8 cellular contexts compared by ENCODE assay signal in genomic region chr19:35742121-35742724, GRCh38. TPM values are rescaled to one million over a fixed set of nuclear protein-coding genes. Genes with fewer than 3 reads are reported as not detected.
A peak's percentile ranks its signal among the peaks of the same experiment; 100 is the strongest.
DNase-seq lines count a peak whose midpoint lies in the region; ATAC-seq and TF ChIP-seq lines count a peak whose summit lies in the region.

Gene IGFLR1 (minus strand): TSS chr19:35742452. CDS start chr19:35741180, 1,272 bp downstream.

- H2AFZ ChIP-seq in OCI-LY7 (ENCODE audit: low read length), result peak within 1 kb of the TSS; percentile 73

- no peaks in the 10 kb centered on the region for H3K9me3 Mint-ChIP-seq in stimulated activated memory B cell treated with anti-CD40 and anti-IgM and Interleukin-4, amounts not matched to agents 10 μg/mL and 1 μg/mL and 100 μg/mL, for 72 hours

- H3K79me2 ChIP-seq in OCI-LY7 (ENCODE audit: insufficient read depth, low read depth, low read length), result peaks cover 11% of the 10 kb centered on the region; the same call in 1 of the 2 replicates

- POLR2A ChIA-PET in OCI-LY7 (lab: Charles Lee), result no interaction called here

- BruUV-seq in OCI-LY7 (replicated peaks; lab: Mats Ljungman, UMichigan), result no TSS peak

- no peak for TF ChIP-seq CTCF in OCI-LY7 (conservative IDR thresholded peaks at IDR 0.05; ENCODE audit: low read length)

- H3K36me3 ChIP-seq in ES-I3 (ENCODE audit: insufficient read depth, low read length), result no peaks in the 10 kb centered on the region
- H3K36me3 ChIP-seq in OCI-LY7 (ENCODE audit: insufficient read depth, low read length), result peaks cover 26% of the 10 kb centered on the region

- H3K9me2 ChIP-seq in OCI-LY7 (ENCODE audit: insufficient read depth, low read length), result no peaks in the 10 kb centered on the region

- H3K9ac ChIP-seq in ES-I3 (ENCODE audit: low read depth, low read length), result peak within 1 kb of the TSS; percentile 79; the same call in 1 of the 2 replicates

- peak within 1 kb of the TSS; percentile 84 for H3K4me2 ChIP-seq in OCI-LY7 (ENCODE audit: low read length)

- CTCF ChIA-PET in OCI-LY7 (lab: Charles Lee; ENCODE audit: unreplicated experiment), result no interaction called here

- peaks cover 30% of the 10 kb centered on the region for H3K36me3 Mint-ChIP-seq in stimulated activated memory B cell treated with anti-CD40 and anti-IgM and Interleukin-4, amounts not matched to agents 10 μg/mL and 1 μg/mL and 100 μg/mL, for 72 hours

- H3K4me1 ChIP-seq in ES-I3 (ENCODE audit: insufficient read depth, low read length), result no peaks in the 10 kb centered on the region
- peaks cover 57% of the 10 kb centered on the region for H3K4me1 ChIP-seq in OCI-LY7 (ENCODE audit: insufficient read depth, low read length, poor library complexity, severe bottlenecking)

- H3K4me3 Mint-ChIP-seq in stimulated activated memory B cell treated with anti-CD40 and anti-IgM and Interleukin-4, amounts not matched to agents 10 μg/mL and 1 μg/mL and 100 μg/mL, for 72 hours, result peak within 1 kb of the TSS; percentile 97

- H3K9me3 ChIP-seq in ES-I3 (ENCODE audit: control insufficient read depth, insufficient read depth, low read length) (peaks cover 3% of the 10 kb centered on the region; the same call in 1 of the 2 replicates), OCI-LY7 (ENCODE audit: low read length) (no peaks in the 10 kb centered on the region)

- H3K27ac ChIP-seq in OCI-LY7 (ENCODE audit: low read depth, low read length, poor library complexity, severe bottlenecking), result peak within 1 kb of the TSS; percentile 86

- H3K4me3 ChIP-seq in OCI-LY7 (ENCODE audit: low read depth, low read length, poor library complexity, severe bottlenecking), result peak within 1 kb of the TSS; percentile 69

- intact Hi-C loops in OCI-LY7 (cut with micrococcal nuclease; ENCODE audit: unreplicated experiment), result loop anchor here (5.0 to 10.0 kb wide), 2 partner anchors 160 to 1307 kb away; partner anchors contain the start of genes HCST and NFKBID

- peak within 1 kb of the TSS; percentile 99 for H3K27ac Mint-ChIP-seq in stimulated activated memory B cell treated with anti-CD40 and anti-IgM and Interleukin-4, amounts not matched to agents 10 μg/mL and 1 μg/mL and 100 μg/mL, for 72 hours

- peak; percentile 49 for ATAC-seq in stimulated activated memory B cell treated with anti-CD40 and anti-IgM and Interleukin-4, amounts not matched to agents 10 μg/mL and 1 μg/mL and 100 μg/mL, for 72 hours
- ATAC-seq in HG02588 (IDR thresholded peaks at IDR 0.05; ENCODE audit: unreplicated experiment) (no peak), HG02623 (IDR thresholded peaks at IDR 0.05; ENCODE audit: unreplicated experiment) (no peak)

- no peaks in the 10 kb centered on the region for H4K20me1 ChIP-seq in OCI-LY7 (ENCODE audit: insufficient read depth, low read length)

- no peaks in the 10 kb centered on the region for H3K27me3 Mint-ChIP-seq in stimulated activated memory B cell treated with anti-CD40 and anti-IgM and Interleukin-4, amounts not matched to agents 10 μg/mL and 1 μg/mL and 100 μg/mL, for 72 hours

- DNase-seq in OCI-LY7 (ENCODE audit: low spot score) (peak; percentile 75), mesenteric fat pad (ENCODE audit: low spot score) (no peak), ecto neural progenitor cell (ENCODE audit: low spot score) (no peak)
- DNase-seq in activated effector memory CD4-positive, alpha-beta T cell treated with Interleukin-2 at 50 U/mL for 16 hours, result peak; percentile 48

- H3K4me1 Mint-ChIP-seq in stimulated activated memory B cell treated with anti-CD40 and anti-IgM and Interleukin-4, amounts not matched to agents 10 μg/mL and 1 μg/mL and 100 μg/mL, for 72 hours, result peaks cover 68% of the 10 kb centered on the region

RNA-seq across cellular contexts. Expression of gene IGFLR1, which starts in this region (rescaled TPM):
- total RNA-seq in OCI-LY7 (2014; rRNA removed; shearing (Covaris generic)), result 8.5 and 11.4 TPM in 2 replicates
- total RNA-seq in OCI-LY7 (2022), result 18.3 and 21.5 TPM in 2 replicates
- total RNA-seq in mesenteric fat pad, result 10.8 TPM

Comparison
In these comparisons a context has a peak if more than half of its experiments do, and no peak if none do; other contexts are left out.
1. DNase-seq: peak in OCI-LY7 (single experiment) and activated effector memory CD4-positive, alpha-beta T cell treated with Interleukin-2 at 50 U/mL for 16 hours (single experiment); none in mesenteric fat pad (single experiment) and ecto neural progenitor cell (single experiment).